ENCODE assay signal across 13 cellular contexts in the genomic region with DNA sequence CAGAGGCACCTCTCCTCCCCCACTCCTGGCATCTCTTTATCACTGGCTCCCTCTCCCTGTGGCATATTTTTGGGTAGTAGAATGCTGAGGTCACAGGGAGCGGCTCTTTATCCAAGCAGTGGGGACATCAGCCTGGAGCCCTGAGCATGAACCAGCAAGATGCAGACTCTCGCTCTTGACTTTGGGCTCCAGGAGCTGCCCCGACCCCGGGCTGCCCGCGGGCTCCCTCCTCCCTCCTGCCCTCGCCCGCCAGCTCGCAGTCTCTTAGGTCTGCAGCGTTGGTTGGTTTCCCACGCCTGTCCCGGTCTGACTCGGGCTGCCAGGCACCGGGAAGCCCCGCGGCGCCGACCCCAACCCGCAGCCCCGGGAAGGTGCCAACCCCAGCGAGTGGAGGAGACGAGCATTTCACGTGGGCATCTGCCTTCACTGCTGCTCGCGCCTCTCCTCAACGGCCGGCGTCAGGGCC. TPM values are rescaled to one million over a fixed set of nuclear protein-coding genes. Genes with fewer than 3 reads are reported as not detected.
DNase-seq lines count a peak whose midpoint lies in the region; ATAC-seq and TF ChIP-seq lines count a peak whose summit lies in the region.
"Had no signal": no experiment of that assay in that cellular context is flagged by ENCODE, and none has a peak within 500 bp of the region (broad histone marks: within the 10 kb centered on the region; RNA-seq: fewer than 3 reads in every experiment).

No MANE protein-coding gene starts in this region.

- H3K4me3 ChIP-seq in esophagus squamous epithelium (peak overlapping the region in 3 of 4 donors; percentile 31 to 67 (median 46)), aorta (ENCODE audit: low read length in 2 of 2) (no peak overlapping the region)
- H3K4me3 ChIP-seq: BLaER1 treated with 17β-estradiol and CSF1 and Interleukin-3, amounts not matched to agents 10 nM and 100 nM had no signal

- no peak for TF ChIP-seq POLR2A in esophagus squamous epithelium (IDR thresholded peaks at IDR 0.05)

- ATAC-seq in Right ventricle myocardium superior (ENCODE audit: poor library complexity), result peak; percentile 36
- no peak for ATAC-seq in Right ventricle myocardium inferior
- peak; percentile 42 for ATAC-seq in aorta (ENCODE audit: low FRiP score)
- ATAC-seq in T-helper 17 cell, result no peak
- ATAC-seq: natural killer cell had no signal

- H3K36me3 ChIP-seq in esophagus squamous epithelium (no peaks in the 10 kb centered on the region), aorta (ENCODE audit: control insufficient read depth in 1 of 2, insufficient read depth in 2 of 2, low read length in 1 of 2) (no peaks in the 10 kb centered on the region)
- H3K36me3 ChIP-seq: BLaER1 treated with 17β-estradiol and CSF1 and Interleukin-3, amounts not matched to agents 10 nM and 100 nM; colonic mucosa had no signal

- peaks cover 5% of the 10 kb centered on the region for H3K36me3 Mint-ChIP-seq in mesothelial cell of epicardium
- no peaks in the 10 kb centered on the region for H3K36me3 Mint-ChIP-seq in T-helper 17 cell (ENCODE audit: low read depth)
- H3K36me3 Mint-ChIP-seq: natural killer cell had no signal

- peaks cover 74% of the 10 kb centered on the region for H3K27me3 Mint-ChIP-seq in mesothelial cell of epicardium (ENCODE audit: low read depth)
- peaks cover 40% of the 10 kb centered on the region for H3K27me3 Mint-ChIP-seq in T-helper 17 cell

- WGBS in esophagus squamous epithelium, 2 donors, result 8 to 30% methylated on average over 9 to 11 of the region's 28 CpGs
- WGBS in aorta, 2 donors, result 0 to 2% methylated on average over 28 of the region's 28 CpGs

- peaks cover 0 to 40% (median 0%) of the 10 kb centered on the region in 4 donors for H3K27me3 ChIP-seq in esophagus squamous epithelium
- no peaks in the 10 kb centered on the region for H3K27me3 ChIP-seq in aorta (ENCODE audit: control insufficient read depth in 1 of 2, insufficient read depth in 2 of 2, low read length in 1 of 2)

- H3K9me3 ChIP-seq in esophagus squamous epithelium (no peaks in the 10 kb centered on the region), aorta (ENCODE audit: control insufficient read depth, low read length) (no peaks in the 10 kb centered on the region), T-helper 17 cell (ENCODE audit: control insufficient read depth, low read length, poor library complexity, severe bottlenecking) (no peaks in the 10 kb centered on the region)
- H3K9me3 ChIP-seq: colonic mucosa had no signal

- intact Hi-C loops in Right ventricle myocardium superior (cut with DNase I), result no loop called here
- intact Hi-C loops in Right ventricle myocardium inferior (cut with DNase I), result loop anchor here (5.0 kb wide), 1 partner anchor 43 kb away; no protein-coding TSS in a partner anchor
- intact Hi-C loops in esophagus squamous epithelium (cut with DNase I), result no loop called here
- intact Hi-C loops in aorta (cut with DNase I), result no loop called here

- no peak overlapping the region for H3K27ac Mint-ChIP-seq in mesothelial cell of epicardium
- no peak overlapping the region for H3K27ac Mint-ChIP-seq in T-helper 17 cell
- H3K27ac Mint-ChIP-seq: natural killer cell had no signal

- H3K27ac ChIP-seq in esophagus squamous epithelium (no peak overlapping the region), aorta (ENCODE audit: low read depth in 1 of 2, low read length in 2 of 2) (no peak overlapping the region)
- H3K27ac ChIP-seq: BLaER1 treated with 17β-estradiol and CSF1 and Interleukin-3, amounts not matched to agents 10 nM and 100 nM; colonic mucosa had no signal

- peaks cover 10 to 25% (median 22%) of the 10 kb centered on the region in 3 donors for H3K4me1 ChIP-seq in esophagus squamous epithelium
- H3K4me1 ChIP-seq in aorta (ENCODE audit: control insufficient read depth in 1 of 2, insufficient read depth in 2 of 2, low read length in 2 of 2), result no peaks in the 10 kb centered on the region
- H3K4me1 ChIP-seq: colonic mucosa had no signal

- no peaks in the 10 kb centered on the region for H3K9me3 Mint-ChIP-seq in mesothelial cell of epicardium
- H3K9me3 Mint-ChIP-seq: natural killer cell had no signal

- peak overlapping the region; percentile 51 for H3K4me3 Mint-ChIP-seq in mesothelial cell of epicardium
- H3K4me3 Mint-ChIP-seq in T-helper 17 cell, result no peak overlapping the region
- H3K4me3 Mint-ChIP-seq: natural killer cell had no signal

- peaks cover 10% of the 10 kb centered on the region for H3K4me1 Mint-ChIP-seq in mesothelial cell of epicardium
- peaks cover 2% of the 10 kb centered on the region for H3K4me1 Mint-ChIP-seq in T-helper 17 cell
- H3K4me1 Mint-ChIP-seq: natural killer cell had no signal

- DNase-seq in Right ventricle myocardium superior (no peak), Right ventricle myocardium inferior (ENCODE audit: missing footprints) (no peak), esophagus squamous epithelium (lab: John Stamatoyannopoulos, UW) (no peak), mesothelial cell of epicardium (ENCODE audit: low spot score in 2 of 2, unreplicated experiment in 2 of 2) (no peak), aorta (no peak), cerebellar nuclear complex (lab: John Stamatoyannopoulos, UW) (no peak), T-helper 17 cell (no peak), NCI-H128 (lab: John Stamatoyannopoulos, UW; ENCODE audit: unreplicated experiment) (no peak)
- DNase-seq: colonic mucosa; natural killer cell; SHP77 treated with DMSO at 0.1 percent for 48 hours; stimulated activated CD8-positive, alpha-beta memory T cell treated with anti-CD3 and anti-CD28 coated beads, Interleukin-4, amount 100 ng/mL, for 48 hours had no signal

- TF ChIP-seq CTCF in esophagus squamous epithelium (IDR thresholded peaks at IDR 0.05), result no peak
- no peak for TF ChIP-seq CTCF in mesothelial cell of epicardium (IDR thresholded peaks at IDR 0.05; ENCODE audit: unreplicated experiment)

RNA-seq across cellular contexts. Expression of a gene that starts 1.3 kb away (rescaled TPM):
- total RNA-seq in Right ventricle myocardium superior (0.05 TPM), Right ventricle myocardium inferior (not detected), esophagus squamous epithelium (under 1 TPM in 1 of 4 donors, not detected in 3; 0.19 TPM), mesothelial cell of epicardium (0.09 to 0.13 TPM (median 0.11 TPM) in 3 replicates), aorta (not detected), T-helper 17 cell (not detected)
- polyA plus RNA-seq in aorta, result not detected
- total RNA-seq: natural killer cell had no signal

Comparison
In these comparisons a context has a peak if more than half of its experiments do, and no peak if none do; other contexts are left out.
1. ATAC-seq: peak in Right ventricle myocardium superior (single experiment) and aorta (single experiment); none in Right ventricle myocardium inferior (single experiment) and T-helper 17 cell (single experiment).
2. H3K4me3 ChIP-seq: peak in esophagus squamous epithelium (3 of 4); none in aorta (0 of 2).